Comparison of ENCODE assay signal across 24 cellular contexts in the genomic region with DNA sequence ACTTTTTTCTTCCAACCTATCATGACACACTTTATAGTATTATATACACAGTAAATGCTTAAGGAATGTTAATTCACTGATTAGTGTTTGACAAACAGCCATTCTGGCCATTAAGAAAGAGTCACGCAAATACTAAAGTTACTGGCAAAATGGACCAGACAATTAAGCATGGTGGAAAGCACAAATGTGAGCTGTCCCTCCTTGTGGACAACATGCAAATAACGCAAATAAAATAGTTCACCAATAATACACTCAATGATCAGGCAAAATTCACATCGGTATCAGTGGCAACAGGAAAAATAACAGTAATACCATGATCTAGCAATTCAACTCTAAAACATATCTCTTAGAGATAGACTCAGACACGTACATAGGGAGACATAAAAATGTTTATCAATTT.
"Had no signal": no experiment of that assay in that cellular context is flagged by ENCODE, and none has a peak within 500 bp of the region (broad histone marks: within the 10 kb centered on the region; RNA-seq: fewer than 3 reads in every experiment).

No MANE protein-coding gene starts in this region.

- H3K4me1 ChIP-seq: ascending aorta had no signal

- H3K4me2 ChIP-seq: KMS-11, PC-9 had no signal

- ATAC-seq: activated naive CD4-positive, alpha-beta T cell treated with anti-CD3 and anti-CD28 coated beads, Interleukin-2, amount 50 U/mL, for 72 hours; activated naive CD8-positive, alpha-beta T cell treated with anti-CD3 and anti-CD28 coated beads, Interleukin-2, amount 50 U/mL, for 24 hours; activated T-cell treated with anti-CD3 and anti-CD28 coated beads, Interleukin-2, amount 50 U/mL, for 4 hours; T-cell had no signal

- H3K27me3 ChIP-seq: ascending aorta, cardiac muscle cell had no signal

- DNase-seq: activated CD4-positive, alpha-beta memory T cell treated with anti-CD3 and anti-CD28 coated beads for 36 hours; activated CD4-positive, alpha-beta T cell treated with anti-CD3 and anti-CD28 coated beads, Interleukin-2, amount 10 ng/mL, durations not matched to agents 7 days and 5 days; activated CD4-positive, CD25-positive, alpha-beta regulatory T cell; activated CD8-positive, alpha-beta memory T cell treated with anti-CD3 and anti-CD28 coated beads for 24 hours; activated effector memory CD4-positive, alpha-beta T cell treated with anti-CD3 and anti-CD28 coated beads, Interleukin-2, amount 50 U/mL, for 16 hours; activated naive CD4-positive, alpha-beta T cell treated with Interleukin-2 at 50 U/mL for 16 hours; activated naive CD8-positive, alpha-beta T cell treated with anti-CD3 and anti-CD28 coated beads, Interleukin-2, amount 50 U/mL, for 24 hours; activated T-cell treated with anti-CD3 and anti-CD28 coated beads, Interleukin-2, amount 50 U/mL, for 4 hours; amniotic stem cell; NCI-H1092; NCI-H1417; NCI-H1694 treated with DMSO at 0.1 percent for 48 hours; NCI-H2081; NCI-H510A treated with DMSO at 0.1 percent for 48 hours; NCI-H69; PC-9; SHP77 treated with DMSO at 0.1 percent for 48 hours; T-cell; T-helper 2 cell had no signal

- H3K4me3 ChIP-seq: ascending aorta, cardiac muscle cell, PC-9 had no signal

- H3K27ac ChIP-seq: ascending aorta, cardiac muscle cell, KMS-11, PC-9, VCaP had no signal

- H3K9me3 ChIP-seq: ascending aorta had no signal

- H3K36me3 ChIP-seq: ascending aorta, cardiac muscle cell had no signal

- H2AFZ ChIP-seq: PC-9 had no signal

- H3K9ac ChIP-seq: KMS-11 had no signal
